ENCODE assay signal across 31 cellular contexts in the genomic region with DNA sequence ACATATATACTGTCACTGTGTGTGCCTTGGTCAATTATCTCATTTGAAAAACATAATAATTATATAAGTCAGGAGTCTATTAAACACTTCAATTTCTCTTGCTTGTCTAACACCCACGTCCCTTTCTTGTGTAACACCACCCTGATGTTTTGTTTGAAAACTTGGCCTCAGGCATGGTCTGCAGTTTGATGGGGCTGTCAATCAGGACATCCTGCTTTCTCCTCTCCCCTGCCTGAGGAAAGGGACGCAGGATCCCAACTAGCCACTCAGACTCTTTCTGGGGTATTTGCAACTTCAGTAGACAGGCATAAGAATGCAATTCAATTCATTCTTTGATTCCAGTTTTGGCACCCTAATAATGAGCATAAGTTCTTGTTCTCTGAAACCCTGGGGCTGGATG. TPM values are rescaled to one million over a fixed set of nuclear protein-coding genes. Genes with fewer than 3 reads are reported as not detected.
"Had no signal": no experiment of that assay in that cellular context is flagged by ENCODE, and none has a peak within 500 bp of the region (broad histone marks: within the 10 kb centered on the region; RNA-seq: fewer than 3 reads in every experiment).

No MANE protein-coding gene starts in this region.

- H3K36me3 Mint-ChIP-seq: immature natural killer cell; memory B cell; mesothelial cell of epicardium; naive B cell; natural killer cell treated with Interleukin-12 subunit alpha and Interleukin-12 subunit beta and Interleukin-15 and Interleukin-18, amount 100 ng/mL, for 72 hours had no signal

- H3K9ac ChIP-seq: parathyroid adenoma had no signal

- H3K27me3 Mint-ChIP-seq: effector memory CD8-positive, alpha-beta T cell; memory B cell; naive B cell; natural killer cell treated with Interleukin-12 subunit alpha and Interleukin-12 subunit beta and Interleukin-15 and Interleukin-18, amount 100 ng/mL, for 72 hours; progenitor cell of endocrine pancreas; stimulated activated naive CD8-positive, alpha-beta T cell treated with anti-CD3 and anti-CD28 coated beads, Interleukin-15, amount 100 ng/mL, for 72 hours had no signal

- H3K27ac Mint-ChIP-seq: effector memory CD8-positive, alpha-beta T cell; immature natural killer cell; memory B cell; mesothelial cell of epicardium; naive B cell; natural killer cell treated with Interleukin-12 subunit alpha and Interleukin-12 subunit beta and Interleukin-15 and Interleukin-18, amount 100 ng/mL, for 72 hours; progenitor cell of endocrine pancreas; stimulated activated naive CD8-positive, alpha-beta T cell treated with anti-CD3 and anti-CD28 coated beads, Interleukin-15, amount 100 ng/mL, for 72 hours had no signal

- H2AFZ ChIP-seq: parathyroid adenoma had no signal

- H3K27me3 ChIP-seq: esophagus squamous epithelium, heart right ventricle, neutrophil, right atrium auricular region, suprapubic skin, transverse colon, vagina had no signal

- H3K36me3 ChIP-seq: esophagus squamous epithelium, heart right ventricle, neutrophil, right atrium auricular region, suprapubic skin, transverse colon, vagina had no signal

- H3K4me3 ChIP-seq: esophagus squamous epithelium, heart right ventricle, lung, mucosa of descending colon, right atrium auricular region, skin epidermis, suprapubic skin, transverse colon, vagina had no signal

- H3K27ac ChIP-seq: esophagus squamous epithelium, heart right ventricle, neutrophil, parathyroid adenoma, right atrium auricular region, skin epidermis, suprapubic skin, transverse colon, vagina had no signal

- H3K4me3 Mint-ChIP-seq: effector memory CD8-positive, alpha-beta T cell; immature natural killer cell; memory B cell; mesothelial cell of epicardium; naive B cell; natural killer cell treated with Interleukin-12 subunit alpha and Interleukin-12 subunit beta and Interleukin-15 and Interleukin-18, amount 100 ng/mL, for 72 hours; neural crest cell; stimulated activated naive CD8-positive, alpha-beta T cell treated with anti-CD3 and anti-CD28 coated beads, Interleukin-15, amount 100 ng/mL, for 72 hours had no signal

- H3K9me3 Mint-ChIP-seq: mesothelial cell of epicardium; neural crest cell; stimulated activated naive CD8-positive, alpha-beta T cell treated with anti-CD3 and anti-CD28 coated beads, Interleukin-15, amount 100 ng/mL, for 72 hours had no signal

- H3K4me1 ChIP-seq: esophagus squamous epithelium, heart right ventricle, parathyroid adenoma, right atrium auricular region, suprapubic skin, transverse colon, vagina had no signal

- H3K4me1 Mint-ChIP-seq: immature natural killer cell; memory B cell; mesothelial cell of epicardium; naive B cell; stimulated activated naive CD8-positive, alpha-beta T cell treated with anti-CD3 and anti-CD28 coated beads, Interleukin-15, amount 100 ng/mL, for 72 hours had no signal

- H3K79me2 ChIP-seq: parathyroid adenoma had no signal

- H3K9me3 ChIP-seq: esophagus squamous epithelium, heart right ventricle, mucosa of descending colon, neutrophil, right atrium auricular region, suprapubic skin, transverse colon, vagina had no signal

- DNase-seq: cortex of kidney; effector memory CD8-positive, alpha-beta T cell; erythroblast; esophagus squamous epithelium; foreskin melanocyte; glutamatergic neuron; heart right ventricle; hypothalamus; immature natural killer cell; mucosa of descending colon; naive B cell; stimulated activated CD4-positive, alpha-beta T cell treated with anti-CD3 and anti-CD28 coated beads, Interleukin-15, amount 100 ng/mL, for 24 hours; stimulated activated CD4-positive, alpha-beta T cell treated with anti-CD3 and anti-CD28 coated beads, Interleukin-4, amount 100 ng/mL, for 1 hour; stimulated activated CD8-positive, alpha-beta memory T cell treated with anti-CD3 and anti-CD28 coated beads, Interleukin-4, amount 100 ng/mL, for 48 hours; stimulated activated naive CD4-positive, alpha-beta T cell; stimulated activated naive CD8-positive, alpha-beta T cell treated with anti-CD3 and anti-CD28 coated beads, Interleukin-15, amount 100 ng/mL, for 72 hours; transverse colon had no signal

RNA-seq across cellular contexts. Expression of gene DKK2, which starts 48.8 kb away (rescaled TPM):
- total RNA-seq: dermis microvascular lymphatic vessel endothelial cell; left lobe of liver; natural killer cell treated with Interleukin-12 subunit alpha and Interleukin-12 subunit beta and Interleukin-15 and Interleukin-18, amount 100 ng/mL, for 72 hours; neural crest cell had no signal
